Comparison of ENCODE assay signal across 24 cellular contexts in the genomic region with DNA sequence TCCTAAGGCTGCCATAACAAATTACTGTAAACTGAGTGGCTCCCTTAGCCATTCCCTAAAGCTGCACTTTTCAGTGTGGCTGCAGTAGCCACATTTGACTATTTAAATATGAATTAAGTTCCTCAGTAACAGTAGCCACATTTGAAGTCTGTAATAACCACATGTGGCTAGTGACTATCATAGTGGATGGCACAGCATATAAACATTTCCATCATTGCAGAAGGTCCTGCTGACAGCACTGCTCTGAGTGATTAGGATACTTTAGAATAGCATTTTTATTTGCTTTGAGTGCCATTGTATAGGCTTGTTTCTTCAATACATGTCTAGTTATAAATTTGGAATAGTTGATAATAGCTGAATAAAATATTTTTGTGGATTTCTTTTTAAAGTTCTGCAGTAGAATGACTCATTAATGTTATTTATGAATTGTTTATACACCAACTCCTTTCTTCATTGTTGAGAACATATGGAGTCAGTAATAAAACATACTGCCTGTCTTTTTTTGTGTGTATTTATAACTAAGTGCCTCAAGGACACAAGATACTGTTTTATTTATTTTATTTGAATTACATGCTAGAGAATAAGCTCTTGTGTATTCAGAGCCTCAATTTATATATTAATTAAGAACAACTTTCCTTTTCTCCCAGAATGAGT.
DNase-seq lines count a peak whose midpoint lies in the region; ATAC-seq, FAIRE-seq and TF ChIP-seq lines count a peak whose summit lies in the region.
"Had no signal": no experiment of that assay in that cellular context is flagged by ENCODE, and none has a peak within 500 bp of the region (broad histone marks: within the 10 kb centered on the region; RNA-seq: fewer than 3 reads in every experiment).

No MANE protein-coding gene starts in this region.

- H3K4me3 ChIP-seq in HFF-Myc (replicated peaks; ENCODE audit: low read depth, low read length) (no peak overlapping the region), K562 (no peak overlapping the region), mesenchymal stem cell (ENCODE audit: insufficient read depth in 1 of 2, low read depth in 1 of 2, low read length in 2 of 2) (no peak overlapping the region)
- H3K4me3 ChIP-seq: BLaER1, gastrocnemius medialis had no signal

- peaks cover 10% of the 10 kb centered on the region for H3K79me1 ChIP-seq in mesenchymal stem cell (replicated peaks; ENCODE audit: low read length, poor library complexity, severe bottlenecking)

- H3K27ac ChIP-seq in K562 (ENCODE audit: extremely low read depth, low read depth, low read length) = no peak overlapping the region
- no peak overlapping the region for H3K27ac ChIP-seq in mesenchymal stem cell (ENCODE audit: low read length, poor library complexity, severe bottlenecking)
- H3K27ac ChIP-seq: 22Rv1, BLaER1, gastrocnemius medialis had no signal

- no peak overlapping the region for H2BK120ac ChIP-seq in mesenchymal stem cell (ENCODE audit: low read depth, low read length)

- H3K9me1 ChIP-seq in K562 (ENCODE audit: control insufficient read depth, insufficient read depth, low read length) = no peaks in the 10 kb centered on the region

- no peak for TF ChIP-seq EP300 in K562 (IDR thresholded peaks at IDR 0.05; ENCODE audit: low read length)

- CTCF ChIA-PET in K562 (lab: Yijun Ruan, JAX; ENCODE audit: low intra/inter-chr PET ratio) = interaction anchor here (0.7 kb wide), 1 partner anchor 438 kb away, joined by 3 read pairs; no protein-coding TSS in a partner anchor

- no peak for TF ChIP-seq RAD21 in K562 (CRISPR knock-in tag; conservative IDR thresholded peaks at IDR 0.05 in 1 of 2, IDR thresholded peaks at IDR 0.05 in 1 of 2)

- POLR2A ChIA-PET in K562 (lab: Yijun Ruan, JAX) = interaction anchor here (0.6 to 0.9 kb wide), 3 partner anchors 17 to 79 kb away, joined by 3 read pairs; no protein-coding TSS in a partner anchor

- no peaks in the 10 kb centered on the region for H3K36me3 ChIP-seq in K562 (ENCODE audit: control insufficient read depth, insufficient read depth, low read length)
- no peaks in the 10 kb centered on the region for H3K36me3 ChIP-seq in mesenchymal stem cell (ENCODE audit: control insufficient read depth in 1 of 2, insufficient read depth in 2 of 2, low read depth in 1 of 2, low read length in 2 of 2)
- H3K36me3 ChIP-seq: BLaER1, gastrocnemius medialis had no signal

- H3K4me1 ChIP-seq in K562 (replicated peaks in 1 of 2; ENCODE audit: control insufficient read depth in 2 of 2, insufficient read depth in 2 of 2, low read length in 2 of 2) (no peaks in the 10 kb centered on the region; a peak in 1 of 5 replicates), mesenchymal stem cell (ENCODE audit: control insufficient read depth, insufficient read depth, low read depth, low read length) (peaks cover 1% of the 10 kb centered on the region)
- H3K4me1 ChIP-seq: BLaER1 had no signal

- no peak overlapping the region for H3K9ac ChIP-seq in K562 (ENCODE audit: insufficient read depth in 1 of 2, low read depth in 2 of 2, low read length in 2 of 2)
- H3K9ac ChIP-seq in mesenchymal stem cell (ENCODE audit: low read length) = no peak overlapping the region
- H3K9ac ChIP-seq: BLaER1 had no signal

- in situ Hi-C loops in K562 (cut with MboI) = no loop called here

- DNase-seq in NCI-H1417 (lab: John Stamatoyannopoulos, UW) (peak in 2 of 3 experiments; percentile 25 to 63), NCI-H1417 treated with DMSO at 0.1 percent for 48 hours (lab: John Stamatoyannopoulos, UW) (no peak), HFF-Myc (ENCODE audit: extremely low read depth, low read depth) (peak; percentile 21), K562 (ENCODE audit: extremely low read depth in 1 of 4, low spot score in 3 of 4) (no peak), mesenchymal stem cell (peak; percentile 65), SKM-1 (lab: John Stamatoyannopoulos, UW; ENCODE audit: unreplicated experiment) (no peak)
- DNase-seq: activated CD4-positive, alpha-beta T cell treated with anti-CD3 and anti-CD28 coated beads, Interleukin-2, amount 50 U/mL, for 4 hours; activated CD8-positive, alpha-beta memory T cell treated with anti-CD3 and anti-CD28 coated beads, Interleukin-2, amount 50 U/mL, for 48 hours; activated gamma-delta T cell; cortex of kidney; gastrocnemius medialis; GOT3; KG1; kidney; NCI-H1048; occipital lobe; stimulated activated CD8-positive, alpha-beta memory T cell treated with anti-CD3 and anti-CD28 coated beads, Interleukin-4, amount 100 ng/mL, for 48 hours; substantia nigra; T-helper 17 cell had no signal

- no peaks in the 10 kb centered on the region for H3K9me3 ChIP-seq in K562 (replicated peaks; ENCODE audit: control insufficient read depth, insufficient read depth, low read depth, low read length)
- H3K9me3 ChIP-seq in mesenchymal stem cell (ENCODE audit: control insufficient read depth, low read length) = no peaks in the 10 kb centered on the region
- H3K9me3 ChIP-seq: gastrocnemius medialis had no signal

- no peak overlapping the region for H3K23ac ChIP-seq in mesenchymal stem cell (ENCODE audit: low read length in 2 of 2)

- no TSS peak for BruUV-seq in K562 (replicated peaks; lab: Mats Ljungman, UMichigan)

- H3K14ac ChIP-seq in mesenchymal stem cell (ENCODE audit: low read length in 2 of 2) = no peak overlapping the region

- intact Hi-C loops in K562 (cut with micrococcal nuclease) = no loop called here

- H3K18ac ChIP-seq in mesenchymal stem cell (ENCODE audit: low read depth in 1 of 2, low read length in 2 of 2) = no peak overlapping the region

- no peaks in the 10 kb centered on the region for H4K20me1 ChIP-seq in K562 (replicated peaks; ENCODE audit: control insufficient read depth, insufficient read depth, low read length)
- H4K20me1 ChIP-seq: BLaER1 had no signal

- H3K4ac ChIP-seq in mesenchymal stem cell (ENCODE audit: low read depth in 1 of 2, low read length in 2 of 2) = no peak overlapping the region

- TF ChIP-seq POLR2A in K562 (conservative IDR thresholded peaks at IDR 0.05) = no peak
- TF ChIP-seq POLR2A in GM18505 (IDR thresholded peaks at IDR 0.05; ENCODE audit: borderline replicate concordance, extremely low read depth, insufficient read depth, insufficient read length) = no peak

- H3K4me2 ChIP-seq in K562 (ENCODE audit: insufficient read depth, low read length) = no peak overlapping the region
- no peak overlapping the region for H3K4me2 ChIP-seq in mesenchymal stem cell (ENCODE audit: low read length, poor library complexity, severe bottlenecking)
- H3K4me2 ChIP-seq: BLaER1 had no signal

- no peak overlapping the region for H4K91ac ChIP-seq in mesenchymal stem cell (ENCODE audit: low read length)

- no peak for FAIRE-seq in K562 (lab: Jason Lieb, UNC)
- FAIRE-seq: kidney had no signal

- no peak overlapping the region for H2BK15ac ChIP-seq in mesenchymal stem cell (ENCODE audit: low read depth, poor library complexity, severe bottlenecking)

- H2BK12ac ChIP-seq in mesenchymal stem cell (ENCODE audit: low read length in 2 of 2) = no peak overlapping the region

- H4K8ac ChIP-seq in mesenchymal stem cell (ENCODE audit: low read length) = no peak overlapping the region

- ATAC-seq in K562 = peak; percentile 47; the same call in 2 of the 3 replicates
- no peak for ATAC-seq in GM18505 (IDR thresholded peaks at IDR 0.05; ENCODE audit: unreplicated experiment)
- ATAC-seq in HG02938 (IDR thresholded peaks at IDR 0.05; ENCODE audit: unreplicated experiment) = no peak
- ATAC-seq: gastrocnemius medialis, Right ventricle myocardium inferior, T-helper 17 cell had no signal

- no peak overlapping the region for H2AFZ ChIP-seq in K562 (ENCODE audit: low read depth, low read length)
- H2AFZ ChIP-seq in mesenchymal stem cell (ENCODE audit: low read depth, low read length) = no peak overlapping the region

- H3K27me3 ChIP-seq in K562 (ENCODE audit: control insufficient read depth in 2 of 2, insufficient read depth in 2 of 2, low read length in 2 of 2) (no peaks in the 10 kb centered on the region), mesenchymal stem cell (ENCODE audit: control insufficient read depth in 1 of 2, insufficient read depth in 1 of 2, low read length in 2 of 2) (no peaks in the 10 kb centered on the region)
- H3K27me3 ChIP-seq: BLaER1, gastrocnemius medialis had no signal

- TF ChIP-seq CTCF in HFF-Myc (IDR thresholded peaks at IDR 0.05; ENCODE audit: low read depth, low read length, missing control alignments) = no peak
- TF ChIP-seq CTCF in K562 (IDR thresholded peaks at IDR 0.05 in 2 of 3, conservative IDR thresholded peaks at IDR 0.05 in 1 of 3; ENCODE audit: insufficient read depth in 2 of 3, low read depth in 1 of 3, low read length in 3 of 3) = no peak

- no peak overlapping the region for H2AK5ac ChIP-seq in mesenchymal stem cell (ENCODE audit: low read length, severe bottlenecking)

- H3K79me2 ChIP-seq in K562 (ENCODE audit: control insufficient read depth, insufficient read depth, low read length) = no peaks in the 10 kb centered on the region

- no peak overlapping the region for H2BK5ac ChIP-seq in mesenchymal stem cell (ENCODE audit: low read depth, low read length, poor library complexity, severe bottlenecking)

TF ChIP-seq in K562, 482 proteins besides CTCF, POLR2A, EP300 and RAD21 (continues in another document):
- TF ChIP-seq NR4A1 (CRISPR knock-in tag; IDR thresholded peaks at IDR 0.05) (no peak), NR4A1 (tag; IDR thresholded peaks at IDR 0.05) (no peak), SIN3A (IDR thresholded peaks at IDR 0.05; ENCODE audit: borderline replicate concordance in 2 of 2, control insufficient read depth in 1 of 2, low read depth in 2 of 2, low read length in 2 of 2) (no peak), GATA2 (CRISPR knock-in tag; IDR thresholded peaks at IDR 0.05) (no peak)

Comparison
In these comparisons a context has a peak if more than half of its experiments do, and no peak if none do; other contexts are left out.
1. DNase-seq: peak in NCI-H1417 (2 of 3), HFF-Myc (single experiment) and mesenchymal stem cell (single experiment); none in NCI-H1417 treated with DMSO at 0.1 percent for 48 hours (single experiment), K562 (0 of 4) and SKM-1 (single experiment).